Comparison of ENCODE assay signal across 11 cellular contexts in the genomic region with DNA sequence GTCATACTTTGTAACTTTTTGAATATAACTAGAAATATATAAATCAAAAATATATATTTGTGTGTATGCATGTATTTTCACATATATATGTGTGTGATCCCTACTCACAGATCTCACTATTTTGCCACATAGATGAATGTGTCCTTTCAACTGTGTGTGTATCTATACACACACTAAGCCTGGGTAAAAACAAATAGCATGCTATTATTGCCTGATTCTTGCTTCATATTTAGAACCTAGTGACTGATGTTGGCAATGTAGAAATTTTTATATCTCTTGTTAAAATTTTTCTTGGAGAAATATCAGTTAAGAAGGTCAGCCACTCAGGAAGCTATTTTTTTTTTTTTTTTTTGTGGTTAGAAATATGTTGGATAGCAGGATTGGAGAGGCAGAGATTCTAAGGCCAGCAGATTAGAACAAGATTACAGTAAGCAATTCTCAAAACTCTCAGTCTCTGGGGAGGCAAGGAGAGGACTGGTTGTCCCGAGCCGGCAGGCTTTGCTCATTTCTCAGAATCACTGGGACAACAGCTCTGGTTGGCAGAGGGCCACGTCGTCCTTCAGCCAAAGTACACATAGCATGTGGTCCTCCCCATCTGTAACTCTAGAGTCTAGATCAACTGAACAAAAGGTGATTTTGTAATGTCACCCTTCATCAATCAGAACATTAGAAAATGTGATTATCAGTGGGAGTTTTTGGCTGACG. TPM values are rescaled to one million over a fixed set of nuclear protein-coding genes. Genes with fewer than 3 reads are reported as not detected.
DNase-seq lines count a peak whose midpoint lies in the region; ATAC-seq and TF ChIP-seq lines count a peak whose summit lies in the region.
"Had no signal": no experiment of that assay in that cellular context is flagged by ENCODE, and none has a peak within 500 bp of the region (broad histone marks: within the 10 kb centered on the region; RNA-seq: fewer than 3 reads in every experiment).

No MANE protein-coding gene starts in this region.

- H3K27ac ChIP-seq in A673 (ENCODE audit: low read depth, low read length, poor library complexity, severe bottlenecking), result no peak overlapping the region

- H3K27me3 Mint-ChIP-seq in activated T-helper 2 cell treated with anti-CD3 and anti-CD28 coated beads, Interferon-gamma antibody, Interleukin-2, Interleukin-4, amounts not matched to agents 10 μg/mL and 5 μg/mL and 100 μg/mL, durations not matched to agents 14 hours and 24 hours and 36 hours (ENCODE audit: low read depth), result no peaks in the 10 kb centered on the region
- H3K27me3 Mint-ChIP-seq: naive thymus-derived CD8-positive, alpha-beta T cell had no signal

- H3K9me3 Mint-ChIP-seq in activated T-helper 2 cell treated with anti-CD3 and anti-CD28 coated beads, Interferon-gamma antibody, Interleukin-2, Interleukin-4, amounts not matched to agents 10 μg/mL and 5 μg/mL and 100 μg/mL, durations not matched to agents 14 hours and 24 hours and 36 hours, result no peaks in the 10 kb centered on the region

- H3K4me3 ChIP-seq in A673 (ENCODE audit: low read depth, low read length, poor library complexity, severe bottlenecking), result no peak overlapping the region
- no peak overlapping the region for H3K4me3 ChIP-seq in fibroblast of pulmonary artery (replicated peaks; ENCODE audit: low read depth, low read length)

- no peak for ATAC-seq in GM18870 (IDR thresholded peaks at IDR 0.05; ENCODE audit: unreplicated experiment)
- no peak for ATAC-seq in GM18498 (IDR thresholded peaks at IDR 0.05; ENCODE audit: unreplicated experiment)
- ATAC-seq: naive thymus-derived CD8-positive, alpha-beta T cell had no signal

- CTCF ChIA-PET in A673 (lab: Charles Lee), result no interaction called here

- H3K4me1 ChIP-seq in A673 (ENCODE audit: insufficient read depth, low read length, poor library complexity, severe bottlenecking), result no peaks in the 10 kb centered on the region

- no peaks in the 10 kb centered on the region for H3K36me3 Mint-ChIP-seq in activated T-helper 2 cell treated with anti-CD3 and anti-CD28 coated beads, Interferon-gamma antibody, Interleukin-2, Interleukin-4, amounts not matched to agents 10 μg/mL and 5 μg/mL and 100 μg/mL, durations not matched to agents 14 hours and 24 hours and 36 hours (ENCODE audit: low read depth)
- H3K36me3 Mint-ChIP-seq: naive thymus-derived CD8-positive, alpha-beta T cell had no signal

- POLR2A ChIA-PET in A673 (lab: Charles Lee; ENCODE audit: low non-redundant PET), result no interaction called here

- peak; percentile 9 for DNase-seq in A673 (ENCODE audit: low spot score)
- DNase-seq in NCI-H774 (lab: John Stamatoyannopoulos, UW), result peak; percentile 66
- peak; percentile 100 for DNase-seq in fibroblast of pulmonary artery (ENCODE audit: low read depth)
- peak in 36 of 56 donors; percentile 1 to 61 (median 14) for DNase-seq in nucleus accumbens (lab: John Stamatoyannopoulos, UW)
- no peak for DNase-seq in activated T-helper 2 cell treated with anti-CD3 and anti-CD28 coated beads, Interferon-gamma antibody, Interleukin-2, Interleukin-4, amounts not matched to agents 10 μg/mL and 5 μg/mL and 100 μg/mL, durations not matched to agents 14 hours and 24 hours and 36 hours (ENCODE audit: low spot score)
- DNase-seq in SW480 (ENCODE audit: low spot score), result no peak
- DNase-seq: AML-193; naive thymus-derived CD8-positive, alpha-beta T cell; NCI-H510A treated with DMSO at 0.1 percent for 48 hours had no signal

- no peak overlapping the region for H3K27ac Mint-ChIP-seq in activated T-helper 2 cell treated with anti-CD3 and anti-CD28 coated beads, Interferon-gamma antibody, Interleukin-2, Interleukin-4, amounts not matched to agents 10 μg/mL and 5 μg/mL and 100 μg/mL, durations not matched to agents 14 hours and 24 hours and 36 hours
- H3K27ac Mint-ChIP-seq: naive thymus-derived CD8-positive, alpha-beta T cell had no signal

- no peaks in the 10 kb centered on the region for H3K9me3 ChIP-seq in A673 (ENCODE audit: low read depth, low read length, poor library complexity, severe bottlenecking)

- H3K4me3 Mint-ChIP-seq in activated T-helper 2 cell treated with anti-CD3 and anti-CD28 coated beads, Interferon-gamma antibody, Interleukin-2, Interleukin-4, amounts not matched to agents 10 μg/mL and 5 μg/mL and 100 μg/mL, durations not matched to agents 14 hours and 24 hours and 36 hours (ENCODE audit: low read depth), result no peak overlapping the region
- H3K4me3 Mint-ChIP-seq: naive thymus-derived CD8-positive, alpha-beta T cell had no signal

- H3K4me1 Mint-ChIP-seq in activated T-helper 2 cell treated with anti-CD3 and anti-CD28 coated beads, Interferon-gamma antibody, Interleukin-2, Interleukin-4, amounts not matched to agents 10 μg/mL and 5 μg/mL and 100 μg/mL, durations not matched to agents 14 hours and 24 hours and 36 hours (ENCODE audit: low read depth), result no peaks in the 10 kb centered on the region
- H3K4me1 Mint-ChIP-seq: naive thymus-derived CD8-positive, alpha-beta T cell had no signal

- no peak for TF ChIP-seq CTCF in A673 (conservative IDR thresholded peaks at IDR 0.05; ENCODE audit: low read depth, low read length)
- no peak for TF ChIP-seq CTCF in fibroblast of pulmonary artery (IDR thresholded peaks at IDR 0.05; ENCODE audit: low read length, missing control alignments)

- no peaks in the 10 kb centered on the region for H3K27me3 ChIP-seq in A673 (replicated peaks; ENCODE audit: insufficient read depth, low read depth, low read length, poor library complexity)

- BruUV-seq in A673 (replicated peaks; lab: Mats Ljungman, UMichigan), result no TSS peak

- intact Hi-C loops in A673 (cut with micrococcal nuclease; ENCODE audit: unreplicated experiment), result no loop called here
- intact Hi-C loops in activated T-helper 2 cell treated with anti-CD3 and anti-CD28 coated beads, Interferon-gamma antibody, Interleukin-2, Interleukin-4, amounts not matched to agents 10 μg/mL and 5 μg/mL and 100 μg/mL, durations not matched to agents 14 hours and 24 hours and 36 hours (cut with micrococcal nuclease), result no loop called here

- no peaks in the 10 kb centered on the region for H3K36me3 ChIP-seq in A673 (ENCODE audit: insufficient read depth, low read length, poor library complexity, severe bottlenecking)

RNA-seq across cellular contexts. Expression of a gene that starts 19.7 kb away (rescaled TPM):
- 5.5 and 6.1 TPM in 2 replicates for total RNA-seq in A673 (2021)
- not detected in 2 replicates for total RNA-seq in activated T-helper 2 cell treated with anti-CD3 and anti-CD28 coated beads, Interferon-gamma antibody, Interleukin-2, Interleukin-4, amounts not matched to agents 10 μg/mL and 5 μg/mL and 100 μg/mL, durations not matched to agents 14 hours and 24 hours and 36 hours
- total RNA-seq: naive thymus-derived CD8-positive, alpha-beta T cell had no signal

Comparison
In these comparisons a context has a peak if more than half of its experiments do, and no peak if none do; other contexts are left out.
1. DNase-seq: peak in A673 (single experiment), NCI-H774 (single experiment), fibroblast of pulmonary artery (single experiment) and nucleus accumbens (36 of 56); none in activated T-helper 2 cell treated with anti-CD3 and anti-CD28 coated beads, Interferon-gamma antibody, Interleukin-2, Interleukin-4, amounts not matched to agents 10 μg/mL and 5 μg/mL and 100 μg/mL, durations not matched to agents 14 hours and 24 hours and 36 hours (single experiment) and SW480 (single experiment).